15 cellular contexts compared by ENCODE assay signal in the genomic region with DNA sequence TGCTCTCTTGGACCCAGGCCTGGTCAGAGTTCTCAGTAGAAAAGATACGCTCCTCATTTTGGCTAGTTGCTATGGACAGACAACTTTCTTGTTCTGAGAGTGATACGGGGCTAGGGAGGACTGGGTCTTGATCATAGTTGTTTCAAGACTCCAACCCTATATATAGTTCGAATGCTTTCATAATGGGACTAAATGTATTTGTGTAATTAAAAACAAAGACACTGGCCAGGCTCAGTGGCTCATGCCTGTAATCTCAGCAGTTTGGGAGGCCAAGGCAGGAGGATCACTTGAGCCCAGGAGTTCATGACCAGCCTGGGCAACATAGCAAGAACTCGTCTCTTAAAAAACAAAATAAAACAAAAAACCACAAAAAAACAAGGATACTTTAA. TPM values are rescaled to one million over a fixed set of nuclear protein-coding genes. Genes with fewer than 3 reads are reported as not detected.
DNase-seq lines count a peak whose midpoint lies in the region; ATAC-seq, FAIRE-seq and TF ChIP-seq lines count a peak whose summit lies in the region.
"Had no signal": no experiment of that assay in that cellular context is flagged by ENCODE, and none has a peak within 500 bp of the region (broad histone marks: within the 10 kb centered on the region; RNA-seq: fewer than 3 reads in every experiment).

No MANE protein-coding gene starts in this region.

- H3K27me3 ChIP-seq in HepG2 (ENCODE audit: control insufficient read depth in 1 of 2, insufficient read depth in 2 of 2, low read length in 2 of 2): no peaks in the 10 kb centered on the region
- H3K27me3 ChIP-seq in right lobe of liver: no peaks in the 10 kb centered on the region
- H3K27me3 ChIP-seq in vagina: no peaks in the 10 kb centered on the region
- H3K27me3 ChIP-seq: left lung, Peyer's patch had no signal

- H3K27ac Mint-ChIP-seq in activated B cell treated with CpG ODN at 0.5 μM for 24 hours (peak overlapping the region; percentile 59), immature natural killer cell (peak overlapping the region; percentile 73 to 95 (median 91))
- H3K27ac Mint-ChIP-seq: endodermal cell had no signal

- H3K4me3 ChIP-seq in HepG2 (replicated peaks in 1 of 3; ENCODE audit: insufficient read depth in 1 of 3, low read depth in 2 of 3, low read length in 3 of 3): peak overlapping the region in 1 of 3 experiments; percentile 26; a peak in 1 of 6 replicates
- no peak overlapping the region for H3K4me3 ChIP-seq in right lobe of liver
- H3K4me3 ChIP-seq in vagina: no peak overlapping the region
- H3K4me3 ChIP-seq: left lung, Peyer's patch had no signal

- H3K36me3 ChIP-seq in HepG2 (replicated peaks in 1 of 2; ENCODE audit: control insufficient read depth in 1 of 2, insufficient read depth in 2 of 2, low read length in 2 of 2) (peaks cover 8 to 38% of the 10 kb centered on the region in 2 experiments; a peak in 4 of 5 replicates), right lobe of liver (no peaks in the 10 kb centered on the region), vagina (no peaks in the 10 kb centered on the region)

- ATAC-seq in HepG2: no peak
- no peak for ATAC-seq in right lobe of liver
- ATAC-seq in activated B cell treated with CpG ODN at 0.5 μM for 24 hours (ENCODE audit: low read depth): no peak
- no peak for ATAC-seq in GM21423 (IDR thresholded peaks at IDR 0.05; ENCODE audit: unreplicated experiment)
- ATAC-seq: left lung had no signal

- H4K20me1 ChIP-seq in HepG2 (ENCODE audit: insufficient read depth, low read length): no peaks in the 10 kb centered on the region

- 32% methylated on average over 4 of the region's 4 CpGs for WGBS in HepG2 (ENCODE audit: low lambda C conversion rate)
- WGBS in right lobe of liver (ENCODE audit: insufficient coverage, low coverage, low lambda C conversion rate, missing lambda C conversion rate): 76% methylated on average over 4 of the region's 4 CpGs

- no peak overlapping the region for H2AFZ ChIP-seq in HepG2 (ENCODE audit: low read length)

- no peak for TF ChIP-seq EP300 in HepG2 (IDR thresholded peaks at IDR 0.05; ENCODE audit: low read depth in 2 of 2, low read length in 2 of 2)
- no peak for TF ChIP-seq EP300 in HepG2 (CRISPR knock-in tag; IDR thresholded peaks at IDR 0.05; ENCODE audit: borderline replicate concordance)

- H3K27me3 Mint-ChIP-seq in activated B cell treated with CpG ODN at 0.5 μM for 24 hours (no peaks in the 10 kb centered on the region), immature natural killer cell (ENCODE audit: low read depth in 3 of 3) (peaks cover 0 to 3% (median 3%) of the 10 kb centered on the region in 3 donors)

- in situ Hi-C loops in HepG2 (cut with HindIII; ENCODE audit: extremely low pct_ligation_motif_present, low pct_unique_long_range_greater_than_20kb): no loop called here

- POLR2A ChIA-PET in HepG2 (lab: Yijun Ruan, JAX): interaction anchor here (0.9 to 3.9 kb wide), 15 partner anchors 10 to 202 kb away, joined by 3 to 59 read pairs (median 4); a partner anchor contains a TSS
- POLR2A ChIA-PET in activated B cell treated with CpG ODN at 0.5 μM for 24 hours (lab: Charles Lee): no interaction called here

- no peak for TF ChIP-seq RAD21 in HepG2 (CRISPR knock-in tag; IDR thresholded peaks at IDR 0.05)

- H3K36me3 Mint-ChIP-seq in activated B cell treated with CpG ODN at 0.5 μM for 24 hours (ENCODE audit: low read depth) (peaks cover 38% of the 10 kb centered on the region), immature natural killer cell (peaks cover 0 to 12% (median 8%) of the 10 kb centered on the region in 3 donors)

- H3K4me1 ChIP-seq in HepG2 (ENCODE audit: insufficient read depth, low read length) (peaks cover 77% of the 10 kb centered on the region), right lobe of liver (peaks cover 0 to 4% (median 0%) of the 10 kb centered on the region in 4 donors), vagina (peaks cover 46% of the 10 kb centered on the region)

- no peak for FAIRE-seq in HepG2 (lab: Jason Lieb, UNC)

- DNase-seq in HepG2 (ENCODE audit: low spot score) (no peak), right lobe of liver (no peak), activated B cell treated with CpG ODN at 0.5 μM for 24 hours (no peak), immature natural killer cell (no peak), vagina (ENCODE audit: extremely low spot score in 2 of 2) (no peak), substantia nigra (lab: John Stamatoyannopoulos, UW) (no peak)
- DNase-seq in stimulated activated CD4-positive, alpha-beta T cell treated with anti-CD3 and anti-CD28 coated beads, Interleukin-15, amount 100 ng/mL, for 24 hours: no peak
- DNase-seq: endodermal cell; H7; left lung; Peyer's patch; stimulated activated CD4-positive, alpha-beta T cell treated with anti-CD3 and anti-CD28 coated beads, Interleukin-2, amount 100 ng/mL, for 24 hours; stimulated activated CD8-positive, alpha-beta memory T cell treated with anti-CD3 and anti-CD28 coated beads, Interleukin-4, amount 100 ng/mL, for 48 hours; SW 1271 had no signal

- no TSS peak for BruUV-seq in HepG2 (replicated peaks; lab: Mats Ljungman, UMichigan)

- TF ChIP-seq CTCF in HepG2 (CRISPR knock-in tag; IDR thresholded peaks at IDR 0.05): no peak
- TF ChIP-seq CTCF in right lobe of liver (IDR thresholded peaks at IDR 0.05): no peak
- TF ChIP-seq CTCF in activated B cell treated with CpG ODN at 0.5 μM for 24 hours (IDR thresholded peaks at IDR 0.05): no peak
- no peak for TF ChIP-seq CTCF in vagina (IDR thresholded peaks at IDR 0.05)

- no peaks in the 10 kb centered on the region for H3K9me3 ChIP-seq in HepG2 (ENCODE audit: low read length)
- no peaks in the 10 kb centered on the region for H3K9me3 ChIP-seq in right lobe of liver
- H3K9me3 ChIP-seq in vagina: no peaks in the 10 kb centered on the region
- H3K9me3 ChIP-seq: left lung, Peyer's patch had no signal

- no peak for TF ChIP-seq POLR2A in HepG2 (IDR thresholded peaks at IDR 0.05; ENCODE audit: insufficient read depth in 1 of 2, low read depth in 2 of 2, low read length in 2 of 2)
- no peak for TF ChIP-seq POLR2A in right lobe of liver (IDR thresholded peaks at IDR 0.05)
- no peak for TF ChIP-seq POLR2A in vagina (IDR thresholded peaks at IDR 0.05)

- H3K4me1 Mint-ChIP-seq in activated B cell treated with CpG ODN at 0.5 μM for 24 hours: peaks cover 67% of the 10 kb centered on the region
- H3K4me1 Mint-ChIP-seq in immature natural killer cell: peaks cover 62 to 64% of the 10 kb centered on the region in 2 donors

- no peaks in the 10 kb centered on the region for H3K9me3 Mint-ChIP-seq in activated B cell treated with CpG ODN at 0.5 μM for 24 hours
- no peaks in the 10 kb centered on the region for H3K9me3 Mint-ChIP-seq in immature natural killer cell

- H3K27ac ChIP-seq in HepG2 (ENCODE audit: extremely low read length, insufficient read depth, low read length) (peak overlapping the region; percentile 81), right lobe of liver (no peak overlapping the region), vagina (peak overlapping the region; percentile 66), substantia nigra (ENCODE audit: low read depth, low read length, poor library complexity, severe bottlenecking) (no peak overlapping the region)
- H3K27ac ChIP-seq: left lung had no signal

- H3K79me2 ChIP-seq in HepG2 (ENCODE audit: insufficient read depth, low read length): peaks cover 39% of the 10 kb centered on the region

- H3K4me2 ChIP-seq in HepG2 (ENCODE audit: low read depth, low read length): peak overlapping the region; percentile 66

- H3K9ac ChIP-seq in HepG2 (ENCODE audit: insufficient read depth, low read depth, low read length): peak overlapping the region; percentile 28

- intact Hi-C loops in HepG2 (cut with micrococcal nuclease; ENCODE audit: unreplicated experiment) (no loop called here), right lobe of liver (cut with DNase I) (no loop called here), activated B cell treated with CpG ODN at 0.5 μM for 24 hours (cut with micrococcal nuclease) (no loop called here), vagina (cut with DNase I) (no loop called here)

- CTCF ChIA-PET in HepG2 (lab: Yijun Ruan, JAX; ENCODE audit: low intra/inter-chr PET ratio, low total read pairs) (interaction anchor here (1.5 kb wide), 1 partner anchor 21 kb away, joined by 4 read pairs; no protein-coding TSS in a partner anchor), activated B cell treated with CpG ODN at 0.5 μM for 24 hours (lab: Charles Lee) (no interaction called here)

- H3K4me3 Mint-ChIP-seq in activated B cell treated with CpG ODN at 0.5 μM for 24 hours: no peak overlapping the region
- no peak overlapping the region for H3K4me3 Mint-ChIP-seq in immature natural killer cell
- H3K4me3 Mint-ChIP-seq: endodermal cell had no signal

RNA-seq across cellular contexts. Expression of a gene that starts 17.7 kb away (rescaled TPM):
- total RNA-seq in HepG2 (2016; rRNA removed; fragmentation: Illumina TruSeq; extraction: Trizol): 25.4 and 35.8 TPM in 2 replicates
- 116 and 121 TPM in 2 replicates for total RNA-seq in HepG2 (2016; cell fraction: cytosol; rRNA removed; fragmentation: Illumina TruSeq; extraction: Trizol; ENCODE audit: low read depth)
- 25.1 and 35.3 TPM in 2 replicates for total RNA-seq in HepG2 (2016; cell fraction: insoluble cytoplasmic fraction; rRNA removed; fragmentation: Illumina TruSeq; extraction: Trizol)
- total RNA-seq in HepG2 (2016; cell fraction: membrane; rRNA removed; fragmentation: Illumina TruSeq; extraction: Trizol): 38.4 and 41.5 TPM in 2 replicates
- 53.5 and 62.4 TPM in 2 replicates for total RNA-seq in HepG2 (2016; cell fraction: nucleus; rRNA removed; fragmentation: Illumina TruSeq; extraction: Trizol)
- 67.4 and 70.8 TPM in 2 replicates for polyA plus RNA-seq in HepG2 (2011; rRNA removed)
- 38.1 and 42.5 TPM in 2 replicates for polyA plus RNA-seq in HepG2 (2011; cell fraction: cytosol; rRNA removed)
- polyA plus RNA-seq in HepG2 (2011; cell fraction: nucleus; rRNA removed): 195 and 234 TPM in 2 replicates
- 29.8 and 35.6 TPM in 2 replicates for polyA plus RNA-seq in HepG2 (2012)
- polyA plus RNA-seq in HepG2 (2016; cell fraction: cytosol; fragmentation: Illumina TruSeq; extraction: Trizol; ENCODE audit: low read depth): 4.5 and 5.9 TPM in 2 replicates
- polyA plus RNA-seq in HepG2 (2016; cell fraction: insoluble cytoplasmic fraction; fragmentation: Illumina TruSeq; extraction: Trizol; ENCODE audit: low read depth): 17.5 and 18.7 TPM in 2 replicates
- 8.7 and 9.5 TPM in 2 replicates for polyA plus RNA-seq in HepG2 (2016; cell fraction: membrane; fragmentation: Illumina TruSeq; extraction: Trizol; ENCODE audit: low read depth)
- 86.8 and 104 TPM in 2 replicates for polyA plus RNA-seq in HepG2 (2016; cell fraction: nucleus; fragmentation: Illumina TruSeq; extraction: Trizol; ENCODE audit: insufficient read depth, low read depth)
- 346 and 374 TPM in 2 replicates for polyA minus RNA-seq in HepG2 (2011; rRNA and poly(A)+ RNA removed; ENCODE audit: low replicate concordance)
- polyA minus RNA-seq in HepG2 (2011; cell fraction: cytosol; rRNA and poly(A)+ RNA removed): 39.3 and 39.6 TPM in 2 replicates
- polyA minus RNA-seq in HepG2 (2011; cell fraction: nucleus; rRNA and poly(A)+ RNA removed): 114 and 135 TPM in 2 replicates
- 1 to 10 TPM; 1.6 to 9.6 (median 4.5) TPM for total RNA-seq in right lobe of liver
- total RNA-seq in activated B cell treated with CpG ODN at 0.5 μM for 24 hours: 52.5 and 54.1 TPM in 2 replicates
- 10 to 100 TPM in 1 of 3 donors, 1 to 10 TPM in 2; 1.9 to 12.8 (median 6.0) TPM for polyA plus RNA-seq in immature natural killer cell
- total RNA-seq in vagina: 35.1 TPM

RNA-seq across cellular contexts. Expression of a gene that starts 28.7 kb away (rescaled TPM):
- total RNA-seq in HepG2 (2016; rRNA removed; fragmentation: Illumina TruSeq; extraction: Trizol): 21.5 and 21.6 TPM in 2 replicates
- total RNA-seq in HepG2 (2016; cell fraction: cytosol; rRNA removed; fragmentation: Illumina TruSeq; extraction: Trizol; ENCODE audit: low read depth): 4.2 and 5.7 TPM in 2 replicates
- total RNA-seq in HepG2 (2016; cell fraction: insoluble cytoplasmic fraction; rRNA removed; fragmentation: Illumina TruSeq; extraction: Trizol): 19.7 and 21.7 TPM in 2 replicates
- 8.6 and 9.1 TPM in 2 replicates for total RNA-seq in HepG2 (2016; cell fraction: membrane; rRNA removed; fragmentation: Illumina TruSeq; extraction: Trizol)
- 28.4 and 34.8 TPM in 2 replicates for total RNA-seq in HepG2 (2016; cell fraction: nucleus; rRNA removed; fragmentation: Illumina TruSeq; extraction: Trizol)
- 11.2 and 12.5 TPM in 2 replicates for polyA plus RNA-seq in HepG2 (2011; rRNA removed)
- polyA plus RNA-seq in HepG2 (2011; cell fraction: cytosol; rRNA removed): 6.1 and 9.0 TPM in 2 replicates
- 22.2 and 25.4 TPM in 2 replicates for polyA plus RNA-seq in HepG2 (2011; cell fraction: nucleus; rRNA removed)
- 12.1 and 13.5 TPM in 2 replicates for polyA plus RNA-seq in HepG2 (2012)
- polyA plus RNA-seq in HepG2 (2016; cell fraction: cytosol; fragmentation: Illumina TruSeq; extraction: Trizol; ENCODE audit: low read depth): 2.2 and 2.4 TPM in 2 replicates
- polyA plus RNA-seq in HepG2 (2016; cell fraction: insoluble cytoplasmic fraction; fragmentation: Illumina TruSeq; extraction: Trizol; ENCODE audit: low read depth): 19.5 and 20.3 TPM in 2 replicates
- polyA plus RNA-seq in HepG2 (2016; cell fraction: membrane; fragmentation: Illumina TruSeq; extraction: Trizol; ENCODE audit: low read depth): 4.3 and 4.5 TPM in 2 replicates
- 37.7 and 42.1 TPM in 2 replicates for polyA plus RNA-seq in HepG2 (2016; cell fraction: nucleus; fragmentation: Illumina TruSeq; extraction: Trizol; ENCODE audit: insufficient read depth, low read depth)
- 8.8 and 15.1 TPM in 2 replicates for polyA minus RNA-seq in HepG2 (2011; rRNA and poly(A)+ RNA removed; ENCODE audit: low replicate concordance)
- 4.7 and 4.9 TPM in 2 replicates for polyA minus RNA-seq in HepG2 (2011; cell fraction: cytosol; rRNA and poly(A)+ RNA removed)
- polyA minus RNA-seq in HepG2 (2011; cell fraction: nucleus; rRNA and poly(A)+ RNA removed): 26.7 and 28.5 TPM in 2 replicates
- 1 to 10 TPM; 4.0 to 5.4 (median 4.8) TPM for total RNA-seq in right lobe of liver
- 34.8 and 42.0 TPM in 2 replicates for total RNA-seq in activated B cell treated with CpG ODN at 0.5 μM for 24 hours
- 10 to 100 TPM; 22.7 to 31.2 (median 24.4) TPM for polyA plus RNA-seq in immature natural killer cell
- 15.5 TPM for total RNA-seq in vagina

RNA-seq across cellular contexts. Expression of a gene that starts 28.8 kb away (rescaled TPM):
- 46.7 and 55.0 TPM in 2 replicates for total RNA-seq in HepG2 (2016; rRNA removed; fragmentation: Illumina TruSeq; extraction: Trizol)
- 9.5 and 12.3 TPM in 2 replicates for total RNA-seq in HepG2 (2016; cell fraction: cytosol; rRNA removed; fragmentation: Illumina TruSeq; extraction: Trizol; ENCODE audit: low read depth)
- 45.8 and 52.4 TPM in 2 replicates for total RNA-seq in HepG2 (2016; cell fraction: insoluble cytoplasmic fraction; rRNA removed; fragmentation: Illumina TruSeq; extraction: Trizol)
- 18.9 and 20.2 TPM in 2 replicates for total RNA-seq in HepG2 (2016; cell fraction: membrane; rRNA removed; fragmentation: Illumina TruSeq; extraction: Trizol)
- total RNA-seq in HepG2 (2016; cell fraction: nucleus; rRNA removed; fragmentation: Illumina TruSeq; extraction: Trizol): 51.3 and 66.0 TPM in 2 replicates
- polyA plus RNA-seq in HepG2 (2011; rRNA removed): 47.5 and 53.5 TPM in 2 replicates
- polyA plus RNA-seq in HepG2 (2011; cell fraction: cytosol; rRNA removed): 35.5 and 39.1 TPM in 2 replicates
- 268 and 334 TPM in 2 replicates for polyA plus RNA-seq in HepG2 (2011; cell fraction: nucleus; rRNA removed)
- polyA plus RNA-seq in HepG2 (2012): 28.1 and 39.6 TPM in 2 replicates
- polyA plus RNA-seq in HepG2 (2016; cell fraction: cytosol; fragmentation: Illumina TruSeq; extraction: Trizol; ENCODE audit: low read depth): 4.3 and 4.6 TPM in 2 replicates
- polyA plus RNA-seq in HepG2 (2016; cell fraction: insoluble cytoplasmic fraction; fragmentation: Illumina TruSeq; extraction: Trizol; ENCODE audit: low read depth): 36.4 and 39.2 TPM in 2 replicates
- 6.8 and 7.1 TPM in 2 replicates for polyA plus RNA-seq in HepG2 (2016; cell fraction: membrane; fragmentation: Illumina TruSeq; extraction: Trizol; ENCODE audit: low read depth)
- polyA plus RNA-seq in HepG2 (2016; cell fraction: nucleus; fragmentation: Illumina TruSeq; extraction: Trizol; ENCODE audit: insufficient read depth, low read depth): 109 and 112 TPM in 2 replicates
- 105 and 173 TPM in 2 replicates for polyA minus RNA-seq in HepG2 (2011; rRNA and poly(A)+ RNA removed; ENCODE audit: low replicate concordance)
- 15.1 and 21.0 TPM in 2 replicates for polyA minus RNA-seq in HepG2 (2011; cell fraction: cytosol; rRNA and poly(A)+ RNA removed)
- polyA minus RNA-seq in HepG2 (2011; cell fraction: nucleus; rRNA and poly(A)+ RNA removed): 89.8 and 99.8 TPM in 2 replicates
- total RNA-seq in right lobe of liver: 10 to 100 TPM; 13.1 to 28.3 (median 21.1) TPM
- total RNA-seq in activated B cell treated with CpG ODN at 0.5 μM for 24 hours: 41.8 and 50.3 TPM in 2 replicates
- 10 to 100 TPM; 30.8 to 51.8 (median 44.2) TPM for polyA plus RNA-seq in immature natural killer cell
- total RNA-seq in vagina: 47.9 TPM

RNA-seq across cellular contexts. Expression of a gene that starts 36.9 kb away (rescaled TPM):
- 9.9 and 14.4 TPM in 2 replicates for total RNA-seq in HepG2 (2016; rRNA removed; fragmentation: Illumina TruSeq; extraction: Trizol)
- total RNA-seq in HepG2 (2016; cell fraction: cytosol; rRNA removed; fragmentation: Illumina TruSeq; extraction: Trizol; ENCODE audit: low read depth): 1.6 and 1.9 TPM in 2 replicates
- 8.0 and 15.5 TPM in 2 replicates for total RNA-seq in HepG2 (2016; cell fraction: insoluble cytoplasmic fraction; rRNA removed; fragmentation: Illumina TruSeq; extraction: Trizol)
- total RNA-seq in HepG2 (2016; cell fraction: membrane; rRNA removed; fragmentation: Illumina TruSeq; extraction: Trizol): 4.8 and 5.1 TPM in 2 replicates
- total RNA-seq in HepG2 (2016; cell fraction: nucleus; rRNA removed; fragmentation: Illumina TruSeq; extraction: Trizol): 16.6 and 20.9 TPM in 2 replicates
- 23.7 and 30.2 TPM in 2 replicates for polyA plus RNA-seq in HepG2 (2011; rRNA removed)
- polyA plus RNA-seq in HepG2 (2011; cell fraction: cytosol; rRNA removed): 18.0 and 24.3 TPM in 2 replicates
- polyA plus RNA-seq in HepG2 (2011; cell fraction: nucleus; rRNA removed): 25.8 and 28.3 TPM in 2 replicates
- 14.5 and 15.3 TPM in 2 replicates for polyA plus RNA-seq in HepG2 (2012)
- 1.2 and 1.8 TPM in 2 replicates for polyA plus RNA-seq in HepG2 (2016; cell fraction: cytosol; fragmentation: Illumina TruSeq; extraction: Trizol; ENCODE audit: low read depth)
- polyA plus RNA-seq in HepG2 (2016; cell fraction: insoluble cytoplasmic fraction; fragmentation: Illumina TruSeq; extraction: Trizol; ENCODE audit: low read depth): 8.4 and 8.8 TPM in 2 replicates
- polyA plus RNA-seq in HepG2 (2016; cell fraction: membrane; fragmentation: Illumina TruSeq; extraction: Trizol; ENCODE audit: low read depth): 2.6 and 3.5 TPM in 2 replicates
- polyA plus RNA-seq in HepG2 (2016; cell fraction: nucleus; fragmentation: Illumina TruSeq; extraction: Trizol; ENCODE audit: insufficient read depth, low read depth): 29.5 and 29.9 TPM in 2 replicates
- 18.7 and 48.3 TPM in 2 replicates for polyA minus RNA-seq in HepG2 (2011; rRNA and poly(A)+ RNA removed; ENCODE audit: low replicate concordance)
- 13.9 and 15.8 TPM in 2 replicates for polyA minus RNA-seq in HepG2 (2011; cell fraction: cytosol; rRNA and poly(A)+ RNA removed)
- polyA minus RNA-seq in HepG2 (2011; cell fraction: nucleus; rRNA and poly(A)+ RNA removed): 5.9 and 8.5 TPM in 2 replicates
- total RNA-seq in right lobe of liver: 10 to 100 TPM in 5 of 6 experiments, 1 to 10 TPM in 1; 9.7 to 21.2 (median 13.7) TPM
- total RNA-seq in activated B cell treated with CpG ODN at 0.5 μM for 24 hours: 5.7 and 8.6 TPM in 2 replicates
- 10 to 100 TPM in 1 of 3 donors, 1 to 10 TPM in 2; 4.8 to 10.7 (median 9.0) TPM for polyA plus RNA-seq in immature natural killer cell
- total RNA-seq in vagina: 18.2 TPM

RNA-seq across cellular contexts. Expression of a gene that starts 46.1 kb away (rescaled TPM):
- total RNA-seq in HepG2 (2016; rRNA removed; fragmentation: Illumina TruSeq; extraction: Trizol): 17.1 and 21.1 TPM in 2 replicates
- 6.8 and 7.6 TPM in 2 replicates for total RNA-seq in HepG2 (2016; cell fraction: cytosol; rRNA removed; fragmentation: Illumina TruSeq; extraction: Trizol; ENCODE audit: low read depth)
- total RNA-seq in HepG2 (2016; cell fraction: insoluble cytoplasmic fraction; rRNA removed; fragmentation: Illumina TruSeq; extraction: Trizol): 14.0 and 20.2 TPM in 2 replicates
- 8.4 and 9.8 TPM in 2 replicates for total RNA-seq in HepG2 (2016; cell fraction: membrane; rRNA removed; fragmentation: Illumina TruSeq; extraction: Trizol)
- 30.8 and 33.0 TPM in 2 replicates for total RNA-seq in HepG2 (2016; cell fraction: nucleus; rRNA removed; fragmentation: Illumina TruSeq; extraction: Trizol)
- polyA plus RNA-seq in HepG2 (2011; rRNA removed): 32.4 and 36.3 TPM in 2 replicates
- 15.3 and 21.4 TPM in 2 replicates for polyA plus RNA-seq in HepG2 (2011; cell fraction: cytosol; rRNA removed)
- 149 and 178 TPM in 2 replicates for polyA plus RNA-seq in HepG2 (2011; cell fraction: nucleus; rRNA removed)
- polyA plus RNA-seq in HepG2 (2012): 22.9 and 25.0 TPM in 2 replicates
- 1.9 and 2.0 TPM in 2 replicates for polyA plus RNA-seq in HepG2 (2016; cell fraction: cytosol; fragmentation: Illumina TruSeq; extraction: Trizol; ENCODE audit: low read depth)
- polyA plus RNA-seq in HepG2 (2016; cell fraction: insoluble cytoplasmic fraction; fragmentation: Illumina TruSeq; extraction: Trizol; ENCODE audit: low read depth): 20.9 and 25.3 TPM in 2 replicates
- polyA plus RNA-seq in HepG2 (2016; cell fraction: membrane; fragmentation: Illumina TruSeq; extraction: Trizol; ENCODE audit: low read depth): 6.3 and 6.7 TPM in 2 replicates
- polyA plus RNA-seq in HepG2 (2016; cell fraction: nucleus; fragmentation: Illumina TruSeq; extraction: Trizol; ENCODE audit: insufficient read depth, low read depth): 75.9 and 77.2 TPM in 2 replicates
- polyA minus RNA-seq in HepG2 (2011; rRNA and poly(A)+ RNA removed; ENCODE audit: low replicate concordance): 91.8 and 102 TPM in 2 replicates
- 22.4 and 22.8 TPM in 2 replicates for polyA minus RNA-seq in HepG2 (2011; cell fraction: cytosol; rRNA and poly(A)+ RNA removed)
- polyA minus RNA-seq in HepG2 (2011; cell fraction: nucleus; rRNA and poly(A)+ RNA removed): 79.8 and 79.9 TPM in 2 replicates
- total RNA-seq in right lobe of liver: 100 to 1,000 TPM in 1 of 6 experiments, 10 to 100 TPM in 5; 44.8 to 102 (median 57.9) TPM
- 0.10 and 0.40 TPM in 2 replicates for total RNA-seq in activated B cell treated with CpG ODN at 0.5 μM for 24 hours
- under 1 TPM in 1 of 3 donors, not detected in 2; 0.45 TPM for polyA plus RNA-seq in immature natural killer cell
- 71.0 TPM for total RNA-seq in vagina

Comparison
In these comparisons a context has a peak if more than half of its experiments do, and no peak if none do; other contexts are left out.
1. H3K27ac ChIP-seq: peak in HepG2 (single experiment) and vagina (single experiment); none in right lobe of liver (0 of 3) and substantia nigra (single experiment).